ENCODE assay signal across 21 cellular contexts in genomic region chr1:180239145-180240096, GRCh38. TPM values are rescaled to one million over a fixed set of nuclear protein-coding genes. Genes with fewer than 3 reads are reported as not detected.
"Had no signal": no experiment of that assay in that cellular context is flagged by ENCODE, and none has a peak within 500 bp of the region (broad histone marks: within the 10 kb centered on the region; RNA-seq: fewer than 3 reads in every experiment).

No MANE protein-coding gene starts in this region.

- H3K9me3 Mint-ChIP-seq: activated CD4-positive, alpha-beta memory T cell treated with anti-CD3 and anti-CD28 coated beads, Interleukin-2, amount 10 ng/mL, durations not matched to agents 7 days and 5 days; activated CD4-positive, alpha-beta T cell treated with anti-CD3 and anti-CD28 coated beads, Interleukin-2, amount 10 ng/mL, durations not matched to agents 24 days and 14 days; activated naive CD4-positive, alpha-beta T cell treated with anti-CD3 and anti-CD28 coated beads, Interleukin-2, amount 50 U/mL, for 72 hours; activated T-cell treated with anti-CD3 and anti-CD28 coated beads, Interleukin-2, amount 50 U/mL, for 72 hours; dendritic cell treated with granulocyte-macrophage colony-stimulating factor and Interleukin-4, amounts not matched to agents 40 ng/mL and 50 ng/mL, for 4 days; memory B cell; neural crest cell had no signal

- H3K36me3 Mint-ChIP-seq: brain, memory B cell had no signal

- H3K27ac Mint-ChIP-seq: activated CD4-positive, alpha-beta memory T cell treated with anti-CD3 and anti-CD28 coated beads, Interleukin-2, amount 10 ng/mL, durations not matched to agents 7 days and 5 days; activated CD4-positive, alpha-beta T cell treated with anti-CD3 and anti-CD28 coated beads, Interleukin-2, amount 10 ng/mL, durations not matched to agents 24 days and 14 days; activated naive CD4-positive, alpha-beta T cell treated with anti-CD3 and anti-CD28 coated beads, Interleukin-2, amount 50 U/mL, for 72 hours; activated T-cell treated with anti-CD3 and anti-CD28 coated beads, Interleukin-2, amount 50 U/mL, for 72 hours; brain; dendritic cell treated with granulocyte-macrophage colony-stimulating factor and Interleukin-4, amounts not matched to agents 40 ng/mL and 50 ng/mL, for 4 days; memory B cell; progenitor cell of endocrine pancreas had no signal

- FAIRE-seq: islet of Langerhans had no signal

- ATAC-seq: activated CD4-positive, CD25-positive, alpha-beta regulatory T cell treated with anti-CD3 and anti-CD28 coated beads, Interleukin-2, amount 50 U/mL, for 24 hours; activated naive CD4-positive, alpha-beta T cell treated with anti-CD3 and anti-CD28 coated beads, Interleukin-2, amount 50 U/mL, for 72 hours; activated T-cell treated with anti-CD3 and anti-CD28 coated beads, Interleukin-2, amount 50 U/mL, for 72 hours; esophagus mucosa; left ventricle myocardium superior had no signal

- H3K4me3 Mint-ChIP-seq: activated CD4-positive, alpha-beta memory T cell treated with anti-CD3 and anti-CD28 coated beads, Interleukin-2, amount 10 ng/mL, durations not matched to agents 7 days and 5 days; activated CD4-positive, alpha-beta T cell treated with anti-CD3 and anti-CD28 coated beads, Interleukin-2, amount 10 ng/mL, durations not matched to agents 24 days and 14 days; activated T-cell treated with anti-CD3 and anti-CD28 coated beads, Interleukin-2, amount 50 U/mL, for 72 hours; dendritic cell treated with granulocyte-macrophage colony-stimulating factor and Interleukin-4, amounts not matched to agents 40 ng/mL and 50 ng/mL, for 4 days; memory B cell; neural crest cell had no signal

- DNase-seq: activated CD4-positive, alpha-beta memory T cell treated with anti-CD3 and anti-CD28 coated beads, Interleukin-2, amount 10 ng/mL, durations not matched to agents 7 days and 5 days; activated CD4-positive, alpha-beta T cell treated with anti-CD3 and anti-CD28 coated beads, Interleukin-2, amount 10 ng/mL, durations not matched to agents 24 days and 14 days; activated T-cell treated with anti-CD3 and anti-CD28 coated beads, Interleukin-2, amount 50 U/mL, for 72 hours; caudate nucleus; effector CD8-positive, alpha-beta T cell; foreskin melanocyte; left ventricle myocardium superior; stimulated activated CD4-positive, alpha-beta T cell treated with anti-CD3 and anti-CD28 coated beads, Interleukin-4, amount 100 ng/mL, for 24 hours; stimulated activated naive CD4-positive, alpha-beta T cell treated with Interleukin-2 at 50 U/mL for 16 hours had no signal

RNA-seq across cellular contexts. Expression of gene LHX4, which starts 9.4 kb away (rescaled TPM):
- total RNA-seq: activated CD4-positive, alpha-beta memory T cell treated with anti-CD3 and anti-CD28 coated beads, Interleukin-2, amount 10 ng/mL, durations not matched to agents 7 days and 5 days; activated CD4-positive, alpha-beta T cell treated with anti-CD3 and anti-CD28 coated beads, Interleukin-2, amount 10 ng/mL, durations not matched to agents 24 days and 14 days; activated naive CD4-positive, alpha-beta T cell treated with anti-CD3 and anti-CD28 coated beads, Interleukin-2, amount 50 U/mL, for 72 hours; activated T-cell treated with anti-CD3 and anti-CD28 coated beads, Interleukin-2, amount 50 U/mL, for 72 hours; aorta; left ventricle myocardium superior; T-helper 2 cell treated with Interferon-gamma antibody and Interleukin-4, amounts not matched to agents 100 ng/mL and 5 ng/mL, for 36 hours; ureter had no signal
